In genomic region chr9:120522558-120522957, GRCh38 we compare ENCODE assay signal across 30 cellular contexts.
"Had no signal": no experiment of that assay in that cellular context is flagged by ENCODE, and none has a peak within 500 bp of the region (broad histone marks: within the 10 kb centered on the region; RNA-seq: fewer than 3 reads in every experiment).

No MANE protein-coding gene starts in this region.

- FAIRE-seq: astrocyte, bronchial epithelial cell, colon, endometrium had no signal

- H3K4me3 ChIP-seq: esophagus squamous epithelium, heart left ventricle had no signal

- H3K27me3 ChIP-seq: brain microvascular endothelial cell, esophagus squamous epithelium, heart left ventricle had no signal

- DNase-seq: activated B cell treated with CpG ODN at 0.5 μM for 24 hours; activated CD4-positive, alpha-beta T cell treated with anti-CD3 and anti-CD28 coated beads for 48 hours; activated CD4-positive, alpha-beta T cell treated with anti-CD3 and anti-CD28 coated beads, Interleukin-2, amount 50 U/mL, for 1 hour; activated CD4-positive, alpha-beta T cell treated with anti-CD3 and anti-CD28 coated beads, Interleukin-2, amount 50 U/mL, for 48 hours; activated CD8-positive, alpha-beta memory T cell treated with anti-CD3 and anti-CD28 coated beads for 24 hours; activated CD8-positive, alpha-beta T cell treated with anti-CD3 and anti-CD28 coated beads for 36 hours; activated effector memory CD4-positive, alpha-beta T cell treated with Interleukin-2 at 50 U/mL for 16 hours; activated gamma-delta T cell treated with Interleukin-2 at 50 U/mL for 16 hours; activated naive CD4-positive, alpha-beta T cell treated with anti-CD3 and anti-CD28 coated beads, Interleukin-2, amount 50 U/mL, for 16 hours; activated naive CD4-positive, alpha-beta T cell treated with Interleukin-2 at 50 U/mL for 16 hours; activated T-cell treated with anti-CD3 and anti-CD28 coated beads, Interleukin-2, amount 50 U/mL, for 4 hours; amniotic stem cell; anterior cingulate cortex; brain microvascular endothelial cell; caudate nucleus; effector CD8-positive, alpha-beta T cell; esophagus squamous epithelium; foreskin melanocyte; glutamatergic neuron; heart left ventricle; T-cell; T1000; WERI-Rb-1 had no signal

- H3K4me1 ChIP-seq: esophagus squamous epithelium had no signal

- H3K27ac ChIP-seq: brain microvascular endothelial cell, epithelial cell of prostate, esophagus squamous epithelium, heart left ventricle, WERI-Rb-1 had no signal

- ATAC-seq: activated CD4-positive, CD25-positive, alpha-beta regulatory T cell treated with anti-CD3 and anti-CD28 coated beads, Interleukin-2, amount 50 U/mL, for 24 hours; activated CD8-positive, alpha-beta T cell treated with anti-CD3 and anti-CD28 coated beads for 36 hours; activated T-cell treated with anti-CD3 and anti-CD28 coated beads, Interleukin-2, amount 50 U/mL, for 4 hours; activated T-helper 17 cell treated with anti-CD3 and anti-CD28 coated beads, Interleukin-2, amount 50 U/mL, for 72 hours; heart left ventricle; T-cell had no signal

- H3K9me3 ChIP-seq: esophagus squamous epithelium, heart left ventricle had no signal
